ENCODE assay signal across 8 cellular contexts in genomic region chr2:59025157-59025757, GRCh38.
DNase-seq lines count a peak whose midpoint lies in the region; ATAC-seq and TF ChIP-seq lines count a peak whose summit lies in the region.

No MANE protein-coding gene starts in this region.

- peak in 2 of 3 experiments; percentile 39 to 63 for TF ChIP-seq CTCF in testis (IDR thresholded peaks at IDR 0.05)

- peaks cover 0 to 2% (median 0%) of the 10 kb centered on the region in 3 donors for H3K27me3 Mint-ChIP-seq in immature natural killer cell (ENCODE audit: low read depth in 3 of 3)

- H3K4me1 ChIP-seq in testis, result no peaks in the 10 kb centered on the region

- DNase-seq in NCI-H510A treated with DMSO at 0.1 percent for 48 hours (lab: John Stamatoyannopoulos, UW), result peak; percentile 5
- no peak for DNase-seq in NCI-H510A (lab: John Stamatoyannopoulos, UW)
- peak; percentile 1 for DNase-seq in M059J (ENCODE audit: low read depth)
- DNase-seq in activated T-cell treated with anti-CD3 and anti-CD28 coated beads, Interleukin-2, amount 50 U/mL, for 48 hours, result peak; percentile 30 to 34
- DNase-seq in immature natural killer cell, result peak in 2 of 3 donors; percentile 7 to 18
- DNase-seq in testis, result peak; percentile 51
- DNase-seq in DMS79 (lab: John Stamatoyannopoulos, UW), result no peak

- no peaks in the 10 kb centered on the region for H3K36me3 ChIP-seq in testis (ENCODE audit: low read depth, missing control alignments)

- H3K27ac Mint-ChIP-seq in immature natural killer cell, result no peak overlapping the region

- peak; percentile 72 for ATAC-seq in GM21390 (IDR thresholded peaks at IDR 0.05; ENCODE audit: unreplicated experiment)

- no peaks in the 10 kb centered on the region for H3K36me3 Mint-ChIP-seq in immature natural killer cell

- H3K9me3 ChIP-seq in testis, result no peaks in the 10 kb centered on the region

- H3K4me3 Mint-ChIP-seq in immature natural killer cell, result no peak overlapping the region

- intact Hi-C loops in testis (cut with DNase I; ENCODE audit: low total_unique reads), result no loop called here

- no peaks in the 10 kb centered on the region for H3K4me1 Mint-ChIP-seq in immature natural killer cell

- no peak for TF ChIP-seq POLR2A in testis (IDR thresholded peaks at IDR 0.05)

- H3K27me3 ChIP-seq in testis, result no peaks in the 10 kb centered on the region

- peaks cover 0 to 4% (median 0%) of the 10 kb centered on the region in 6 donors for H3K9me3 Mint-ChIP-seq in immature natural killer cell

- no peak overlapping the region for H3K27ac ChIP-seq in testis

- 72 to 77% methylated on average over 5 of the region's 5 CpGs for WGBS in testis, 2 donors

- no peak overlapping the region for H3K4me3 ChIP-seq in testis

Comparison
In these comparisons a context has a peak if more than half of its experiments do, and no peak if none do; other contexts are left out.
1. DNase-seq: peak in NCI-H510A treated with DMSO at 0.1 percent for 48 hours (single experiment), M059J (single experiment), activated T-cell treated with anti-CD3 and anti-CD28 coated beads, Interleukin-2, amount 50 U/mL, for 48 hours (2 of 2), immature natural killer cell (2 of 3) and testis (single experiment); none in NCI-H510A (single experiment) and DMS79 (single experiment).